9 cellular contexts compared by ENCODE assay signal in the genomic region with DNA sequence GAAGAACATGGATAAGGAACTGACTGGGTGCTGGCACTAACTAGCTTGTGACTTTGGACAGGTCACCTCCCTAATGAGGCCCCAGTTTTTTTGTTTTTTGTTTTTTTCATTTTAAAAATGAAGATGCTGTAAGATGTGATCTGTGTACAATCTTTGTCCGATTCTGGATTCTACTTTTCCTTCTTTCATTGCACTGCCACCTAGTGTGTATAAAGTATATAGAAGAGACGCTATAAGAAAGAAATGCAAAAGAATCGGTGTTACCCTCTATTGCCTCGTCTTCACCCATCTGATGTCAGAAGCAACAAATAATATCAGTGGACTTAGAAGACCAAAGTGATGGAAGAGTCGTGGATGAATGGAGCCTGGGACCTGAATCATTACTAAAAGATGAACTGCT. TPM values are rescaled to one million over a fixed set of nuclear protein-coding genes. Genes with fewer than 3 reads are reported as not detected.
DNase-seq lines count a peak whose midpoint lies in the region; ATAC-seq, FAIRE-seq and TF ChIP-seq lines count a peak whose summit lies in the region.
"Had no signal": no experiment of that assay in that cellular context is flagged by ENCODE, and none has a peak within 500 bp of the region (broad histone marks: within the 10 kb centered on the region; RNA-seq: fewer than 3 reads in every experiment).

No MANE protein-coding gene starts in this region.

- H3K27me3 Mint-ChIP-seq in stimulated activated naive CD8-positive, alpha-beta T cell treated with anti-CD3 and anti-CD28 coated beads, Interleukin-15, amount 100 ng/mL, for 72 hours = no peaks in the 10 kb centered on the region

- H3K4me2 ChIP-seq in OCI-LY1 (ENCODE audit: low read length) = no peak overlapping the region

- H3K79me2 ChIP-seq in OCI-LY1 (ENCODE audit: insufficient read depth, low read length) = no peaks in the 10 kb centered on the region

- no peaks in the 10 kb centered on the region for H3K9me3 Mint-ChIP-seq in stimulated activated naive CD8-positive, alpha-beta T cell treated with anti-CD3 and anti-CD28 coated beads, Interleukin-15, amount 100 ng/mL, for 72 hours

- TF ChIP-seq POLR2A in GM12891 (IDR thresholded peaks at IDR 0.05; ENCODE audit: low read depth, low read length) (no peak), GM18505 (IDR thresholded peaks at IDR 0.05; ENCODE audit: borderline replicate concordance, extremely low read depth, insufficient read depth, insufficient read length) (no peak)

- H3K9me3 ChIP-seq in OCI-LY1 (ENCODE audit: low read length) = no peaks in the 10 kb centered on the region

- no peaks in the 10 kb centered on the region for H3K27me3 ChIP-seq in OCI-LY1 (ENCODE audit: insufficient read depth, low read length)

- H4K20me1 ChIP-seq in OCI-LY1 (ENCODE audit: insufficient read depth, low read length) = no peaks in the 10 kb centered on the region

- TF ChIP-seq CTCF in OCI-LY1 (IDR thresholded peaks at IDR 0.05; ENCODE audit: low read length) (peak; percentile 45; the same call in 1 of the 2 replicates), omental fat pad (IDR thresholded peaks at IDR 0.05) (no peak)

- no peak for DNase-seq in stimulated activated naive CD8-positive, alpha-beta T cell treated with anti-CD3 and anti-CD28 coated beads, Interleukin-15, amount 100 ng/mL, for 72 hours
- no peak for DNase-seq in stimulated activated naive CD8-positive, alpha-beta T cell treated with anti-CD3 and anti-CD28 coated beads, Interleukin-15, Interleukin-2, amounts not matched to agents 100 U/mL and 50 U/mL, for 24 hours
- peak; percentile 2 for DNase-seq in foreskin melanocyte
- no peak for DNase-seq in GM12891 (ENCODE audit: insufficient read length, low spot score)
- no peak for DNase-seq in omental fat pad (ENCODE audit: low spot score)

- peak overlapping the region in 1 of 2 donors; percentile 21 for H3K4me3 Mint-ChIP-seq in stimulated activated naive CD8-positive, alpha-beta T cell treated with anti-CD3 and anti-CD28 coated beads, Interleukin-15, amount 100 ng/mL, for 72 hours

- peak; percentile 66 for ATAC-seq in stimulated activated naive CD8-positive, alpha-beta T cell treated with anti-CD3 and anti-CD28 coated beads, Interleukin-15, amount 100 ng/mL, for 72 hours
- ATAC-seq in stimulated activated naive CD8-positive, alpha-beta T cell treated with anti-CD3 and anti-CD28 coated beads, Interleukin-15, Interleukin-2, amounts not matched to agents 100 U/mL and 50 U/mL, for 24 hours = no peak
- no peak for ATAC-seq in HG02588 (IDR thresholded peaks at IDR 0.05; ENCODE audit: unreplicated experiment)
- no peak for ATAC-seq in GM18505 (IDR thresholded peaks at IDR 0.05; ENCODE audit: unreplicated experiment)
- no peak for ATAC-seq in omental fat pad (ENCODE audit: low FRiP score)

- no peak overlapping the region for H3K9ac ChIP-seq in OCI-LY1 (ENCODE audit: low read length)

- H3K36me3 ChIP-seq in OCI-LY1 (ENCODE audit: insufficient read depth, low read length) = no peaks in the 10 kb centered on the region

- no peak overlapping the region for H2AFZ ChIP-seq in OCI-LY1 (ENCODE audit: low read length)

- peak overlapping the region in 1 of 2 donors; percentile 62 for H3K27ac Mint-ChIP-seq in stimulated activated naive CD8-positive, alpha-beta T cell treated with anti-CD3 and anti-CD28 coated beads, Interleukin-15, amount 100 ng/mL, for 72 hours

- peaks cover 10% of the 10 kb centered on the region for H3K4me1 Mint-ChIP-seq in stimulated activated naive CD8-positive, alpha-beta T cell treated with anti-CD3 and anti-CD28 coated beads, Interleukin-15, amount 100 ng/mL, for 72 hours

- no peak overlapping the region for H3K4me3 ChIP-seq in OCI-LY1 (ENCODE audit: low read depth, low read length, poor library complexity, severe bottlenecking)

- FAIRE-seq in GM12891 (lab: Jason Lieb, UNC) = no peak

- H3F3A ChIP-seq in OCI-LY1 (ENCODE audit: insufficient read depth, low read length) = no peaks in the 10 kb centered on the region

- no peaks in the 10 kb centered on the region for H3K4me1 ChIP-seq in OCI-LY1 (ENCODE audit: insufficient read depth, low read length, severe bottlenecking)

- no peak overlapping the region for H3K27ac ChIP-seq in OCI-LY1 (ENCODE audit: low read depth, low read length, poor library complexity, severe bottlenecking)

- H3K9me2 ChIP-seq in OCI-LY1 (ENCODE audit: low read depth, low read length) = no peaks in the 10 kb centered on the region

TF ChIP-seq in GM12891, 5 proteins besides CTCF, POLR2A, EP300 and RAD21:
- TF ChIP-seq SPI1 (IDR thresholded peaks at IDR 0.05; ENCODE audit: low read depth, low read length) (no peak), PAX5 (IDR thresholded peaks at IDR 0.05; ENCODE audit: insufficient read depth, low read length, severe bottlenecking) (no peak), POU2F2 (IDR thresholded peaks at IDR 0.05; ENCODE audit: low read depth, low read length) (no peak), POLR2AphosphoS5 (IDR thresholded peaks at IDR 0.05; ENCODE audit: low read depth, low read length) (no peak), TAF1 (IDR thresholded peaks at IDR 0.05; ENCODE audit: low read depth, low read length) (no peak)

RNA-seq across cellular contexts. Expression of a gene that starts 58.6 kb away (rescaled TPM):
- polyA plus RNA-seq in GM12891 (2012; ENCODE audit: low read depth, missing spikeins) = 39.9 TPM
- total RNA-seq in omental fat pad = 1 to 10 TPM in 3 of 4 donors, not detected in 1; 1.5 to 2.9 (median 1.9) TPM
- total RNA-seq: lung microvascular endothelial cell had no signal
